ENCODE assay signal across 22 cellular contexts in the genomic region with DNA sequence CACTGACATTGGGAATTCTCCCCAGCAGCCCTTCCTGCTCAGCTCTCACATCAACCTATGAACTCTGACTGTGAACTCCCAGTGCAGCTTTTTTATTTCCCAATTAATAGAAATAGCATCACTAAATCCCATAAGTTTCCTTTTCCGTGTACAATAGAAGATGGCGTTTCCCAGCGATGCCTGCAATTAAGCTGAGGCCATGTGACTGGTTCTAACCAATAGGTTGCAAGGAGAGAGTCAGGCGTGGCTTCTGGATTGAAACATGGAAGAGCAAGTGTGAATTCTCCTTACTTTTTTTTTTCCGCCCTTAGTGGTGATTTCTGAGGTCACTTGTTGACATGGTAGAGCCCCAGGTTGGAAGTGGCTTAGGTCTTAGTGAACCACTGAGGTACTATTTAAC. TPM values are rescaled to one million over a fixed set of nuclear protein-coding genes. Genes with fewer than 3 reads are reported as not detected.
"Had no signal": no experiment of that assay in that cellular context is flagged by ENCODE, and none has a peak within 500 bp of the region (broad histone marks: within the 10 kb centered on the region; RNA-seq: fewer than 3 reads in every experiment).

No MANE protein-coding gene starts in this region.

- H3K4me3 Mint-ChIP-seq: memory B cell; mesothelial cell of epicardium; natural killer cell treated with Interleukin-12 subunit alpha and Interleukin-12 subunit beta and Interleukin-15 and Interleukin-18, amount 100 ng/mL, for 72 hours; neural progenitor cell had no signal

- H3K4me3 ChIP-seq: heart right ventricle, left lung, lower lobe of right lung, neural progenitor cell, ovary, thyroid gland, upper lobe of left lung, vagina had no signal

- H3K36me3 ChIP-seq: heart right ventricle, left lung, lower lobe of right lung, neural progenitor cell, ovary, thyroid gland, upper lobe of left lung, vagina had no signal

- H3K27ac ChIP-seq: foreskin keratinocyte, heart right ventricle, left lung, lower lobe of right lung, neural progenitor cell, ovary, thyroid gland, upper lobe of left lung, vagina had no signal

- ATAC-seq: foreskin keratinocyte; heart right ventricle; left lung; lower lobe of right lung; natural killer cell treated with Interleukin-12 subunit alpha and Interleukin-12 subunit beta and Interleukin-15 and Interleukin-18, amount 100 ng/mL, for 72 hours; right cardiac atrium had no signal

- H3K9me3 Mint-ChIP-seq: natural killer cell treated with Interleukin-12 subunit alpha and Interleukin-12 subunit beta and Interleukin-15 and Interleukin-18, amount 100 ng/mL, for 72 hours had no signal

- H3K27ac Mint-ChIP-seq: memory B cell; mesothelial cell of epicardium; natural killer cell treated with Interleukin-12 subunit alpha and Interleukin-12 subunit beta and Interleukin-15 and Interleukin-18, amount 100 ng/mL, for 72 hours; neural progenitor cell; progenitor cell of endocrine pancreas had no signal

- H3K9me3 ChIP-seq: heart right ventricle, left lung, lower lobe of right lung, ovary, thyroid gland, upper lobe of left lung, vagina had no signal

- H3K4me1 ChIP-seq: foreskin keratinocyte, left lung, lower lobe of right lung, neural progenitor cell, thyroid gland, upper lobe of left lung, vagina had no signal

- DNase-seq: dermis blood vessel endothelial cell; erythroblast; foreskin keratinocyte; heart right ventricle; islet precursor cell; left lung; lower lobe of right lung; nucleus accumbens; ovary; right cardiac atrium; stimulated activated CD4-positive, alpha-beta T cell treated with anti-CD3 and anti-CD28 coated beads, Interleukin-12 subunit alpha, Interleukin-12 subunit beta, amount 100 ng/mL, for 4 hours; stimulated activated naive CD4-positive, alpha-beta T cell; thyroid gland; upper lobe of left lung had no signal

- H3K4me1 Mint-ChIP-seq: memory B cell had no signal

- H3K36me3 Mint-ChIP-seq: memory B cell; natural killer cell treated with Interleukin-12 subunit alpha and Interleukin-12 subunit beta and Interleukin-15 and Interleukin-18, amount 100 ng/mL, for 72 hours; neural progenitor cell had no signal

- H3K27me3 ChIP-seq: heart right ventricle, left lung, neural progenitor cell, ovary, thyroid gland, upper lobe of left lung, vagina had no signal

- H3K9ac ChIP-seq: neural progenitor cell had no signal

- H3K27me3 Mint-ChIP-seq: memory B cell, progenitor cell of endocrine pancreas had no signal

RNA-seq across cellular contexts. Expression of a gene that starts 59.0 kb away (rescaled TPM):
- total RNA-seq: dermis blood vessel endothelial cell; endothelial cell of umbilical vein; foreskin keratinocyte; glomerular endothelial cell; left lung; lower lobe of right lung; natural killer cell treated with Interleukin-12 subunit alpha and Interleukin-12 subunit beta and Interleukin-15 and Interleukin-18, amount 100 ng/mL, for 72 hours; upper lobe of left lung; vagina had no signal
